ENCODE assay signal across 8 cellular contexts in genomic region chr10:102641880-102642552, GRCh38. TPM values are rescaled to one million over a fixed set of nuclear protein-coding genes. Genes with fewer than 3 reads are reported as not detected.
A peak's percentile ranks its signal among the peaks of the same experiment; 100 is the strongest.
DNase-seq lines count a peak whose midpoint lies in the region; ATAC-seq and TF ChIP-seq lines count a peak whose summit lies in the region.

No MANE protein-coding gene starts in this region.

- H4K20me1 ChIP-seq in smooth muscle cell (ENCODE audit: low read depth), result peaks cover 22% of the 10 kb centered on the region

- no peaks in the 10 kb centered on the region for H3K9me3 ChIP-seq in smooth muscle cell (replicated peaks; ENCODE audit: low read depth)

- H3K27ac Mint-ChIP-seq in activated B cell treated with CpG ODN at 0.5 μM for 24 hours, result peak overlapping the region; percentile 96
- H3K27ac Mint-ChIP-seq in immature natural killer cell, result peak overlapping the region; percentile 95 to 98 (median 97)

- H3K27me3 ChIP-seq in smooth muscle cell (ENCODE audit: low read depth), result no peaks in the 10 kb centered on the region

- TF ChIP-seq CTCF in AG04449 (IDR thresholded peaks at IDR 0.05; ENCODE audit: insufficient read depth, low read length, missing control alignments) (no peak), activated B cell treated with CpG ODN at 0.5 μM for 24 hours (IDR thresholded peaks at IDR 0.05) (no peak), smooth muscle cell (IDR thresholded peaks at IDR 0.05; ENCODE audit: borderline replicate concordance, insufficient read depth, poor library complexity, severe bottlenecking) (no peak)

- H3F3A ChIP-seq in smooth muscle cell (ENCODE audit: low read depth), result peaks cover 28% of the 10 kb centered on the region

- H2AFZ ChIP-seq in smooth muscle cell (ENCODE audit: low read depth), result peak overlapping the region; percentile 73

- POLR2A ChIA-PET in AG04449 (lab: Yijun Ruan, JAX), result interaction anchor here (0.5 to 1.6 kb wide), 9 partner anchors 9 to 585 kb away, joined by 3 to 16 read pairs (median 4); partner anchors contain the start of genes ARL3 and SFXN2
- POLR2A ChIA-PET in activated B cell treated with CpG ODN at 0.5 μM for 24 hours (lab: Charles Lee), result interaction anchor here (0.6 to 5.8 kb wide), 27 partner anchors 9 to 1350 kb away, joined by 3 to 75 read pairs (median 5); partner anchors contain the start of genes ACTR1A, ARL3, CNNM2 and NFKB2

- peak; percentile 87 for DNase-seq in AG04449 (ENCODE audit: low read depth, low spot score)
- peak; percentile 89 for DNase-seq in NCI-H226
- DNase-seq in activated B cell treated with CpG ODN at 0.5 μM for 24 hours, result peak; percentile 88
- peak; percentile 74 to 99 (median 98) for DNase-seq in caudate nucleus (lab: John Stamatoyannopoulos, UW)
- DNase-seq in immature natural killer cell, result peak; percentile 94 to 96 (median 95)
- DNase-seq in smooth muscle cell (lab: John Stamatoyannopoulos, UW; ENCODE audit: unreplicated experiment), result peak; percentile 96

- H3K9me3 Mint-ChIP-seq in activated B cell treated with CpG ODN at 0.5 μM for 24 hours (no peaks in the 10 kb centered on the region), immature natural killer cell (no peaks in the 10 kb centered on the region)

- H3K4me1 Mint-ChIP-seq in activated B cell treated with CpG ODN at 0.5 μM for 24 hours (peaks cover 26% of the 10 kb centered on the region), immature natural killer cell (peaks cover 19 to 20% of the 10 kb centered on the region in 2 donors)

- intact Hi-C loops in activated B cell treated with CpG ODN at 0.5 μM for 24 hours (cut with micrococcal nuclease), result loop anchor here (1.0 to 10.0 kb wide), 11 partner anchors 72 to 1645 kb away; partner anchors contain the start of genes ARL3, CALHM3, GBF1 and KAZALD1

- CTCF ChIA-PET in AG04449 (lab: Yijun Ruan, JAX), result interaction anchor here (1.6 kb wide), 1 partner anchor 71 kb away, joined by 3 read pairs; no protein-coding TSS in a partner anchor
- CTCF ChIA-PET in activated B cell treated with CpG ODN at 0.5 μM for 24 hours (lab: Charles Lee), result interaction anchor here (0.6 to 1.0 kb wide), 3 partner anchors 66 to 428 kb away, joined by 3 to 5 read pairs (median 3); partner anchors contain the start of genes ARL3 and SFXN2

- 2% methylated on average over 33 of the region's 49 CpGs for WGBS in smooth muscle cell (ENCODE audit: low lambda C conversion rate)

- H3K9ac ChIP-seq in smooth muscle cell (ENCODE audit: low read depth), result peak overlapping the region; percentile 90

- peaks cover 13% of the 10 kb centered on the region for H3K36me3 Mint-ChIP-seq in activated B cell treated with CpG ODN at 0.5 μM for 24 hours (ENCODE audit: low read depth)
- no peaks in the 10 kb centered on the region for H3K36me3 Mint-ChIP-seq in immature natural killer cell

- H3K27me3 Mint-ChIP-seq in activated B cell treated with CpG ODN at 0.5 μM for 24 hours (no peaks in the 10 kb centered on the region), immature natural killer cell (ENCODE audit: low read depth in 3 of 3) (peaks cover 15 to 30% (median 24%) of the 10 kb centered on the region in 3 donors)

- H3K79me2 ChIP-seq in smooth muscle cell (ENCODE audit: low read depth), result peaks cover 22% of the 10 kb centered on the region

- H3K27ac ChIP-seq in caudate nucleus (ENCODE audit: low read depth, low read length) (peak overlapping the region; percentile 97), smooth muscle cell (ENCODE audit: low read depth) (peak overlapping the region; percentile 95)

- peak overlapping the region; percentile 100 for H3K4me2 ChIP-seq in smooth muscle cell

- H3K4me3 Mint-ChIP-seq in activated B cell treated with CpG ODN at 0.5 μM for 24 hours, result peak overlapping the region; percentile 88
- H3K4me3 Mint-ChIP-seq in immature natural killer cell, result peak overlapping the region; percentile 87 to 98 (median 94)

- H3K4me3 ChIP-seq in AG04449 (ENCODE audit: low read depth, low read length), result peak overlapping the region; percentile 91
- peak overlapping the region; percentile 96 for H3K4me3 ChIP-seq in smooth muscle cell

- H3K4me1 ChIP-seq in smooth muscle cell (ENCODE audit: low read depth), result peaks cover 13% of the 10 kb centered on the region

- ATAC-seq in GM18907 (IDR thresholded peaks at IDR 0.05; ENCODE audit: unreplicated experiment) (peak; percentile 45), HG03139 (IDR thresholded peaks at IDR 0.05; ENCODE audit: unreplicated experiment) (peak; percentile 42), activated B cell treated with CpG ODN at 0.5 μM for 24 hours (ENCODE audit: low read depth) (peak; percentile 65)

- no peaks in the 10 kb centered on the region for H3K36me3 ChIP-seq in smooth muscle cell (ENCODE audit: low read depth)

RNA-seq across cellular contexts. Expression of gene TRIM8, which starts 2.3 kb away (rescaled TPM):
- 48.2 and 52.5 TPM in 2 replicates for total RNA-seq in activated B cell treated with CpG ODN at 0.5 μM for 24 hours
- 10 to 100 TPM; 30.5 to 78.8 (median 39.2) TPM for polyA plus RNA-seq in immature natural killer cell
- 64.1 and 78.8 TPM in 2 replicates for total RNA-seq in smooth muscle cell
- polyA plus RNA-seq in smooth muscle cell, result 77.8 and 78.0 TPM in 2 replicates

Comparison
In these comparisons a context has a peak if more than half of its experiments do, and no peak if none do; other contexts are left out.
1. Peak in every context shown above with its lines: DNase-seq, ATAC-seq, H3K4me3 ChIP-seq and H3K27ac ChIP-seq.